In the genomic region with DNA sequence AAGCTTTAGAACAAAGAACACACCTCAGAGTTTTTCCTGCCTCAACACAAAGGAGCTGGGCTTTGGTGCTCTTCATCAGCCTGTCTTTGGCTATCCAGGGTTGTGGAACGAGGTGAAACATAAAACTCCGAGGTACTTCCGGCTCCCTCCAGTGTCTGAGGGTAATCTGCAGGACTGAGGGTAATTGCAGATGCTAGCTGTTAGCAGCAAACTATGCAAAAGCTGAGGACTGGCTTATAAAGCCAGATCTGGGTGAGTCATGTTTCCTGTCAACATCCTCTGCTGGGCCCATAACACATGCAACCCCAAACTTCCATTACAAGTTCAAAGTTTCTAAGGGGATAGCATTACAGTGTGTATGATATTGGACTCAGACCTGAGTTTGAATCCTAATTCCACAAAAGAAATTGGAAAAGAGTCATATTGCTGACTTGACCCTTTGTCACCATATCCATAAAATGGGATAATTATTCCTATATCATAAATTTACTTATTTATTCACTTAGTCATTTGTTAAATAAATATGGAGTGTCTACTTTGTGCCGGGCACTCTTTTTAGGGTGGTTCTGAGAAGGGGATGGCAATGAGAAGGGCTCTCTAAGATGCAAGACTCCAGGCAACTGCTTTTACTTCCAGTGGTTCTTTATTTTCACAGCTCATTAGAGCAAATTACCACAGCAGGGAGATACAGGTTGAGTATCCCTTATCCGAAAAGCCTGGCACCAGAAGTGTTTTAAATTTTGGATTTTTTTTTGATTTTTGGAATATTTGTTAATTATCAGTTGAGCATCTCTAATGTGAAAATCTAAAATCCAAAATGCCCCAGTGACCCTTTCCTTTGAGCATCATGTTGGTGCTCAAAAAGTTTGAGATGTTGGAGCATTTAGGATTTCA, we compare ENCODE assay signal across 1 cellular context.
TF ChIP-seq lines count a peak whose summit lies in the region.

No MANE protein-coding gene starts in this region.

TF ChIP-seq in HepG2, 621 proteins besides CTCF, POLR2A, EP300 and RAD21 (continued from another document):
- TF ChIP-seq PAXIP1 (CRISPR knock-in tag; conservative IDR thresholded peaks at IDR 0.05) (peak; percentile 65), SNAI1 (CRISPR knock-in tag; IDR thresholded peaks at IDR 0.05; ENCODE audit: borderline replicate concordance) (no peak), SALL1 (CRISPR knock-in tag; IDR thresholded peaks at IDR 0.05) (peak; percentile 42), LCORL (IDR thresholded peaks at IDR 0.05) (no peak), LCORL (CRISPR knock-in tag; IDR thresholded peaks at IDR 0.05) (0 out of 2 replicates have a peak, but pooled peaks have one; percentile 54), NR0B2 (CRISPR knock-in tag; IDR thresholded peaks at IDR 0.05) (no peak), NR2F1 (CRISPR knock-in tag; IDR thresholded peaks at IDR 0.05) (no peak), ZNF775 (CRISPR knock-in tag; IDR thresholded peaks at IDR 0.05; ENCODE audit: borderline replicate concordance) (no peak), ZFP1 (CRISPR knock-in tag; IDR thresholded peaks at IDR 0.05) (no peak), PLRG1 (conservative IDR thresholded peaks at IDR 0.05) (no peak), MAFK (conservative IDR thresholded peaks at IDR 0.05 in 1 of 2, IDR thresholded peaks at IDR 0.05 in 1 of 2; ENCODE audit: low read length in 2 of 2) (peak; percentile 85 to 86), RORA (CRISPR knock-in tag; IDR thresholded peaks at IDR 0.05) (no peak), ETV5 (CRISPR knock-in tag; IDR thresholded peaks at IDR 0.05; ENCODE audit: borderline replicate concordance) (peak; percentile 91; the same call in 1 of the 2 replicates), MTF1 (CRISPR knock-in tag; IDR thresholded peaks at IDR 0.05) (no peak), ZNF335 (CRISPR knock-in tag; IDR thresholded peaks at IDR 0.05) (no peak), POLR2G (IDR thresholded peaks at IDR 0.05; ENCODE audit: low read depth, low read length) (peak; percentile 33; the same call in 1 of the 2 replicates), SAP130 (CRISPR knock-in tag; IDR thresholded peaks at IDR 0.05; ENCODE audit: low read depth) (peak; percentile 77), TBX2 (CRISPR knock-in tag; IDR thresholded peaks at IDR 0.05; ENCODE audit: borderline replicate concordance) (peak; percentile 80), ZC3H4 (CRISPR knock-in tag; IDR thresholded peaks at IDR 0.05; ENCODE audit: borderline replicate concordance) (no peak), POLR2AphosphoS5 (IDR thresholded peaks at IDR 0.05; ENCODE audit: low read depth, low read length) (peak; percentile 56), ATF4 (CRISPR knock-in tag; IDR thresholded peaks at IDR 0.05) (peak in 1 of 2 experiments; percentile 84; a peak in 2 of 4 replicates), SRY (CRISPR knock-in tag; IDR thresholded peaks at IDR 0.05) (no peak), E2F1 (CRISPR knock-in tag; IDR thresholded peaks at IDR 0.05) (no peak), MAFF (IDR thresholded peaks at IDR 0.05; ENCODE audit: low read depth, low read length) (peak; percentile 80), TFE3 (CRISPR knock-in tag; IDR thresholded peaks at IDR 0.05) (0 out of 2 replicates have a peak, but pooled peaks have one; percentile 56), TMF1 (CRISPR knock-in tag; IDR thresholded peaks at IDR 0.05; ENCODE audit: low read depth) (no peak), SPEN (CRISPR knock-in tag; IDR thresholded peaks at IDR 0.05; ENCODE audit: low read depth) (peak; percentile 45; the same call in 1 of the 2 replicates), MXD1 (CRISPR knock-in tag; IDR thresholded peaks at IDR 0.05) (no peak), AGO1 (IDR thresholded peaks at IDR 0.05; ENCODE audit: low read depth, low read length, poor library complexity, severe bottlenecking) (no peak)
- TF ChIP-seq, protein P1, sequence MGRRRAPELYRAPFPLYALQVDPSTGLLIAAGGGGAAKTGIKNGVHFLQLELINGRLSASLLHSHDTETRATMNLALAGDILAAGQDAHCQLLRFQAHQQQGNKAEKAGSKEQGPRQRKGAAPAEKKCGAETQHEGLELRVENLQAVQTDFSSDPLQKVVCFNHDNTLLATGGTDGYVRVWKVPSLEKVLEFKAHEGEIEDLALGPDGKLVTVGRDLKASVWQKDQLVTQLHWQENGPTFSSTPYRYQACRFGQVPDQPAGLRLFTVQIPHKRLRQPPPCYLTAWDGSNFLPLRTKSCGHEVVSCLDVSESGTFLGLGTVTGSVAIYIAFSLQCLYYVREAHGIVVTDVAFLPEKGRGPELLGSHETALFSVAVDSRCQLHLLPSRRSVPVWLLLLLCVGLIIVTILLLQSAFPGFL (CRISPR knock-in tag; IDR thresholded peaks at IDR 0.05): no peak
- TF ChIP-seq, protein P2, sequence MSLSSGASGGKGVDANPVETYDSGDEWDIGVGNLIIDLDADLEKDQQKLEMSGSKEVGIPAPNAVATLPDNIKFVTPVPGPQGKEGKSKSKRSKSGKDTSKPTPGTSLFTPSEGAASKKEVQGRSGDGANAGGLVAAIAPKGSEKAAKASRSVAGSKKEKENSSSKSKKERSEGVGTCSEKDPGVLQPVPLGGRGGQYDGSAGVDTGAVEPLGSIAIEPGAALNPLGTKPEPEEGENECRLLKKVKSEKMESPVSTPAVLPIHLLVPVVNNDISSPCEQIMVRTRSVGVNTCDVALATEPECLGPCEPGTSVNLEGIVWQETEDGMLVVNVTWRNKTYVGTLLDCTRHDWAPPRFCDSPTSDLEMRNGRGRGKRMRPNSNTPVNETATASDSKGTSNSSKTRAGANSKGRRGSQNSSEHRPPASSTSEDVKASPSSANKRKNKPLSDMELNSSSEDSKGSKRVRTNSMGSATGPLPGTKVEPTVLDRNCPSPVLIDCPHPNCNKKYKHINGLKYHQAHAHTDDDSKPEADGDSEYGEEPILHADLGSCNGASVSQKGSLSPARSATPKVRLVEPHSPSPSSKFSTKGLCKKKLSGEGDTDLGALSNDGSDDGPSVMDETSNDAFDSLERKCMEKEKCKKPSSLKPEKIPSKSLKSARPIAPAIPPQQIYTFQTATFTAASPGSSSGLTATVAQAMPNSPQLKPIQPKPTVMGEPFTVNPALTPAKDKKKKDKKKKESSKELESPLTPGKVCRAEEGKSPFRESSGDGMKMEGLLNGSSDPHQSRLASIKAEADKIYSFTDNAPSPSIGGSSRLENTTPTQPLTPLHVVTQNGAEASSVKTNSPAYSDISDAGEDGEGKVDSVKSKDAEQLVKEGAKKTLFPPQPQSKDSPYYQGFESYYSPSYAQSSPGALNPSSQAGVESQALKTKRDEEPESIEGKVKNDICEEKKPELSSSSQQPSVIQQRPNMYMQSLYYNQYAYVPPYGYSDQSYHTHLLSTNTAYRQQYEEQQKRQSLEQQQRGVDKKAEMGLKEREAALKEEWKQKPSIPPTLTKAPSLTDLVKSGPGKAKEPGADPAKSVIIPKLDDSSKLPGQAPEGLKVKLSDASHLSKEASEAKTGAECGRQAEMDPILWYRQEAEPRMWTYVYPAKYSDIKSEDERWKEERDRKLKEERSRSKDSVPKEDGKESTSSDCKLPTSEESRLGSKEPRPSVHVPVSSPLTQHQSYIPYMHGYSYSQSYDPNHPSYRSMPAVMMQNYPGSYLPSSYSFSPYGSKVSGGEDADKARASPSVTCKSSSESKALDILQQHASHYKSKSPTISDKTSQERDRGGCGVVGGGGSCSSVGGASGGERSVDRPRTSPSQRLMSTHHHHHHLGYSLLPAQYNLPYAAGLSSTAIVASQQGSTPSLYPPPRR (CRISPR knock-in tag; IDR thresholded peaks at IDR 0.05; ENCODE audit: borderline replicate concordance): 0 out of 2 replicates have a peak, but pooled peaks have one; percentile 19
- TF ChIP-seq, protein P3, sequence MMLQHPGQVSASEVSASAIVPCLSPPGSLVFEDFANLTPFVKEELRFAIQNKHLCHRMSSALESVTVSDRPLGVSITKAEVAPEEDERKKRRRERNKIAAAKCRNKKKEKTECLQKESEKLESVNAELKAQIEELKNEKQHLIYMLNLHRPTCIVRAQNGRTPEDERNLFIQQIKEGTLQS (CRISPR knock-in tag; IDR thresholded peaks at IDR 0.05): peak; percentile 84
- TF ChIP-seq, protein P4, sequence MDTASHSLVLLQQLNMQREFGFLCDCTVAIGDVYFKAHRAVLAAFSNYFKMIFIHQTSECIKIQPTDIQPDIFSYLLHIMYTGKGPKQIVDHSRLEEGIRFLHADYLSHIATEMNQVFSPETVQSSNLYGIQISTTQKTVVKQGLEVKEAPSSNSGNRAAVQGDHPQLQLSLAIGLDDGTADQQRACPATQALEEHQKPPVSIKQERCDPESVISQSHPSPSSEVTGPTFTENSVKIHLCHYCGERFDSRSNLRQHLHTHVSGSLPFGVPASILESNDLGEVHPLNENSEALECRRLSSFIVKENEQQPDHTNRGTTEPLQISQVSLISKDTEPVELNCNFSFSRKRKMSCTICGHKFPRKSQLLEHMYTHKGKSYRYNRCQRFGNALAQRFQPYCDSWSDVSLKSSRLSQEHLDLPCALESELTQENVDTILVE (CRISPR knock-in tag; IDR thresholded peaks at IDR 0.05): no peak
